20 cellular contexts compared by ENCODE assay signal in genomic region chr11:128232588-128232987, GRCh38.
A peak's percentile ranks its signal among the peaks of the same experiment; 100 is the strongest.
DNase-seq lines count a peak whose midpoint lies in the region; ATAC-seq and TF ChIP-seq lines count a peak whose summit lies in the region.
"Had no signal": no experiment of that assay in that cellular context is flagged by ENCODE, and none has a peak within 500 bp of the region (broad histone marks: within the 10 kb centered on the region; RNA-seq: fewer than 3 reads in every experiment).

No MANE protein-coding gene starts in this region.

- peaks cover 7% of the 10 kb centered on the region for H3K36me3 Mint-ChIP-seq in activated CD8-positive, alpha-beta T cell treated with anti-CD3 and anti-CD28 coated beads for 36 hours (ENCODE audit: low read depth)
- peaks cover 2% of the 10 kb centered on the region for H3K36me3 Mint-ChIP-seq in activated CD8-positive, alpha-beta T cell treated with anti-CD3 and anti-CD28 coated beads, Interleukin-2, amount 10 ng/mL, durations not matched to agents 7 days and 5 days (ENCODE audit: low read depth)
- H3K36me3 Mint-ChIP-seq in activated T-helper 17 cell treated with anti-CD3 and anti-CD28 coated beads, Interleukin-2, amount 50 U/mL, for 72 hours (ENCODE audit: low read depth): peaks cover 17% of the 10 kb centered on the region
- H3K36me3 Mint-ChIP-seq in stimulated activated effector memory CD8-positive, alpha-beta T cell treated with anti-CD3 and anti-CD28 coated beads, Interleukin-12 subunit alpha, Interleukin-12 subunit beta, amount 100 ng/mL, for 72 hours: peaks cover 17% of the 10 kb centered on the region
- H3K36me3 Mint-ChIP-seq: CD14-positive monocyte had no signal

- H3K9me3 Mint-ChIP-seq in activated CD8-positive, alpha-beta T cell treated with anti-CD3 and anti-CD28 coated beads for 36 hours: peaks cover 8% of the 10 kb centered on the region
- H3K9me3 Mint-ChIP-seq in activated CD8-positive, alpha-beta T cell treated with anti-CD3 and anti-CD28 coated beads, Interleukin-2, amount 10 ng/mL, durations not matched to agents 7 days and 5 days (ENCODE audit: insufficient read depth): no peaks in the 10 kb centered on the region
- peaks cover 3% of the 10 kb centered on the region for H3K9me3 Mint-ChIP-seq in activated T-helper 17 cell treated with anti-CD3 and anti-CD28 coated beads, Interleukin-2, amount 50 U/mL, for 72 hours
- H3K9me3 Mint-ChIP-seq in stimulated activated effector memory CD8-positive, alpha-beta T cell treated with anti-CD3 and anti-CD28 coated beads, Interleukin-12 subunit alpha, Interleukin-12 subunit beta, amount 100 ng/mL, for 72 hours: no peaks in the 10 kb centered on the region

- POLR2A ChIA-PET in activated CD8-positive, alpha-beta T cell treated with anti-CD3 and anti-CD28 coated beads for 36 hours (lab: Charles Lee): interaction anchor here (0.9 to 1.9 kb wide), 2 partner anchors 37 to 50 kb away, joined by 3 to 6 read pairs; no protein-coding TSS in a partner anchor
- POLR2A ChIA-PET in activated CD8-positive, alpha-beta T cell treated with anti-CD3 and anti-CD28 coated beads, Interleukin-2, amount 10 ng/mL, durations not matched to agents 7 days and 5 days (lab: Charles Lee): no interaction called here

- H3K27ac Mint-ChIP-seq in activated CD8-positive, alpha-beta T cell treated with anti-CD3 and anti-CD28 coated beads for 36 hours: peak overlapping the region; percentile 79
- H3K27ac Mint-ChIP-seq in activated CD8-positive, alpha-beta T cell treated with anti-CD3 and anti-CD28 coated beads, Interleukin-2, amount 10 ng/mL, durations not matched to agents 7 days and 5 days: no peak overlapping the region
- peak overlapping the region; percentile 90 for H3K27ac Mint-ChIP-seq in activated T-helper 17 cell treated with anti-CD3 and anti-CD28 coated beads, Interleukin-2, amount 50 U/mL, for 72 hours
- peak overlapping the region; percentile 81 for H3K27ac Mint-ChIP-seq in stimulated activated effector memory CD8-positive, alpha-beta T cell treated with anti-CD3 and anti-CD28 coated beads, Interleukin-12 subunit alpha, Interleukin-12 subunit beta, amount 100 ng/mL, for 72 hours

- H3K27me3 Mint-ChIP-seq in activated CD8-positive, alpha-beta T cell treated with anti-CD3 and anti-CD28 coated beads for 36 hours: no peaks in the 10 kb centered on the region
- no peaks in the 10 kb centered on the region for H3K27me3 Mint-ChIP-seq in activated CD8-positive, alpha-beta T cell treated with anti-CD3 and anti-CD28 coated beads, Interleukin-2, amount 10 ng/mL, durations not matched to agents 7 days and 5 days (ENCODE audit: low read depth)
- no peaks in the 10 kb centered on the region for H3K27me3 Mint-ChIP-seq in activated T-helper 17 cell treated with anti-CD3 and anti-CD28 coated beads, Interleukin-2, amount 50 U/mL, for 72 hours

- DNase-seq in activated CD8-positive, alpha-beta T cell treated with anti-CD3 and anti-CD28 coated beads for 36 hours: peak; percentile 84
- DNase-seq in activated CD8-positive, alpha-beta T cell treated with anti-CD3 and anti-CD28 coated beads, Interleukin-2, amount 10 ng/mL, durations not matched to agents 7 days and 5 days: no peak
- DNase-seq in stimulated activated CD4-positive, alpha-beta T cell treated with anti-CD3 and anti-CD28 coated beads, Interleukin-1b, Interleukin-23, amount 100 ng/mL, for 24 hours (ENCODE audit: low read depth in 4 of 4, low spot score in 1 of 4): peak in 3 of 4 experiments; percentile 35 to 63 (median 43)
- DNase-seq in stimulated activated effector memory CD8-positive, alpha-beta T cell treated with anti-CD3 and anti-CD28 coated beads, Interleukin-12 subunit alpha, Interleukin-12 subunit beta, amount 100 ng/mL, for 72 hours (ENCODE audit: low spot score in 2 of 2): peak; percentile 35 to 80
- DNase-seq in NCI-H510A (lab: John Stamatoyannopoulos, UW): no peak
- DNase-seq in Ammon's horn (ENCODE audit: low spot score): no peak
- no peak for DNase-seq in NCI-H524 (lab: John Stamatoyannopoulos, UW)
- DNase-seq: body of pancreas, cortex of kidney, DMS153, foreskin fibroblast, GOT3, IMR-90, NCI-H187 treated with DMSO at 0.1 percent for 48 hours, NCI-H510A treated with DMSO at 0.1 percent for 48 hours, psoas muscle, Right ventricle myocardium superior, upper lobe of left lung had no signal

- no peak for TF ChIP-seq CTCF in activated CD8-positive, alpha-beta T cell treated with anti-CD3 and anti-CD28 coated beads for 36 hours (IDR thresholded peaks at IDR 0.05)

- H3K4me3 Mint-ChIP-seq in activated CD8-positive, alpha-beta T cell treated with anti-CD3 and anti-CD28 coated beads for 36 hours: no peak overlapping the region
- H3K4me3 Mint-ChIP-seq in activated CD8-positive, alpha-beta T cell treated with anti-CD3 and anti-CD28 coated beads, Interleukin-2, amount 10 ng/mL, durations not matched to agents 7 days and 5 days: no peak overlapping the region
- peak overlapping the region; percentile 49 for H3K4me3 Mint-ChIP-seq in activated T-helper 17 cell treated with anti-CD3 and anti-CD28 coated beads, Interleukin-2, amount 50 U/mL, for 72 hours
- H3K4me3 Mint-ChIP-seq in stimulated activated effector memory CD8-positive, alpha-beta T cell treated with anti-CD3 and anti-CD28 coated beads, Interleukin-12 subunit alpha, Interleukin-12 subunit beta, amount 100 ng/mL, for 72 hours: no peak overlapping the region
- H3K4me3 Mint-ChIP-seq: CD14-positive monocyte had no signal

- peak; percentile 81 for ATAC-seq in activated CD8-positive, alpha-beta T cell treated with anti-CD3 and anti-CD28 coated beads for 36 hours
- no peak for ATAC-seq in activated CD8-positive, alpha-beta T cell treated with anti-CD3 and anti-CD28 coated beads, Interleukin-2, amount 10 ng/mL, durations not matched to agents 7 days and 5 days
- ATAC-seq in activated T-helper 17 cell treated with anti-CD3 and anti-CD28 coated beads, Interleukin-2, amount 50 U/mL, for 72 hours (replicated peaks): peak; percentile 74
- ATAC-seq in stimulated activated effector memory CD8-positive, alpha-beta T cell treated with anti-CD3 and anti-CD28 coated beads, Interleukin-12 subunit alpha, Interleukin-12 subunit beta, amount 100 ng/mL, for 72 hours: peak; percentile 78
- ATAC-seq: body of pancreas, psoas muscle had no signal

- intact Hi-C loops in activated CD8-positive, alpha-beta T cell treated with anti-CD3 and anti-CD28 coated beads for 36 hours (cut with micrococcal nuclease): loop anchor here (2.0 to 5.0 kb wide), 2 partner anchors 54 to 240 kb away; no protein-coding TSS in a partner anchor

- H3K4me1 Mint-ChIP-seq in activated CD8-positive, alpha-beta T cell treated with anti-CD3 and anti-CD28 coated beads for 36 hours (ENCODE audit: low read depth): peaks cover 58% of the 10 kb centered on the region
- peaks cover 6% of the 10 kb centered on the region for H3K4me1 Mint-ChIP-seq in activated CD8-positive, alpha-beta T cell treated with anti-CD3 and anti-CD28 coated beads, Interleukin-2, amount 10 ng/mL, durations not matched to agents 7 days and 5 days (ENCODE audit: low read depth)
- H3K4me1 Mint-ChIP-seq in activated T-helper 17 cell treated with anti-CD3 and anti-CD28 coated beads, Interleukin-2, amount 50 U/mL, for 72 hours: peaks cover 37% of the 10 kb centered on the region
- peaks cover 45% of the 10 kb centered on the region for H3K4me1 Mint-ChIP-seq in stimulated activated effector memory CD8-positive, alpha-beta T cell treated with anti-CD3 and anti-CD28 coated beads, Interleukin-12 subunit alpha, Interleukin-12 subunit beta, amount 100 ng/mL, for 72 hours

- CTCF ChIA-PET in activated CD8-positive, alpha-beta T cell treated with anti-CD3 and anti-CD28 coated beads for 36 hours (lab: Charles Lee): interaction anchor here (1.2 to 2.0 kb wide), 3 partner anchors 8 to 58 kb away, joined by 3 to 7 read pairs (median 3); no protein-coding TSS in a partner anchor
- CTCF ChIA-PET in activated CD8-positive, alpha-beta T cell treated with anti-CD3 and anti-CD28 coated beads, Interleukin-2, amount 10 ng/mL, durations not matched to agents 7 days and 5 days (lab: Charles Lee): interaction anchor here (0.7 to 1.1 kb wide), 2 partner anchors 19 to 58 kb away, joined by 3 read pairs; no protein-coding TSS in a partner anchor

Comparison
In these comparisons a context has a peak if more than half of its experiments do, and no peak if none do; other contexts are left out.
1. DNase-seq: peak in activated CD8-positive, alpha-beta T cell treated with anti-CD3 and anti-CD28 coated beads for 36 hours (single experiment), stimulated activated CD4-positive, alpha-beta T cell treated with anti-CD3 and anti-CD28 coated beads, Interleukin-1b, Interleukin-23, amount 100 ng/mL, for 24 hours (3 of 4) and stimulated activated effector memory CD8-positive, alpha-beta T cell treated with anti-CD3 and anti-CD28 coated beads, Interleukin-12 subunit alpha, Interleukin-12 subunit beta, amount 100 ng/mL, for 72 hours (2 of 2); none in activated CD8-positive, alpha-beta T cell treated with anti-CD3 and anti-CD28 coated beads, Interleukin-2, amount 10 ng/mL, durations not matched to agents 7 days and 5 days (single experiment), NCI-H510A (single experiment), Ammon's horn (single experiment) and NCI-H524 (0 of 2).